Comparison of ENCODE assay signal across 20 cellular contexts in the genomic region with DNA sequence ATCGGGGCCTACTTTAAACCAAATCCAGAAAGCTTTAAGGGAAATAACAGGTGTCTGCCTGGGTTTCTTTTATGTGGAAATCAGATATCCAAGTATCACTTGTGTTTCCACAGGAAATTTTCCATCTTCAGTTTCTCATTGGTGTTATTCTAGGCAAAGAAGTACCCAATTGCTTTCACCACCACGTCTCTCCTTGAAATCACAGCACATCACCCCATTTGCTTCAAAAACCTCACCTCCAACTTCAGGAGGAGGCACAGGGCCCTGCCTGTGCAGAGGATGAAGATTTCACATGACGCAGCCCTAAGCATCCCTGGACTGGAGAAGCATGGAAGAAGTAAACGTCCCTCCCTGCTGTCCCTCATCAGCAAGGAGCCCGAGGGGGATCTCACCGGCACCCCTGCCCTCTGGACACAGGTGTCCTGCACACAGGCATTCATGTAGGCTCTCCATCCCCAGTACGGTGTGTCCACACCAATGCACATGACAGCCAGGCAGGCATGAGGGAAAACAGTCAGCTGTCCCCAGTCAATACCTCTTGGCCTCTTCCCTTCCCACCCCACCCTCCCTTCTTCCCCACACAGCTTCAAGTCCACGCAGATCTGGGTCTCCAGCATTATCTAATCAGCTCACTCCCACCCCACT.
DNase-seq lines count a peak whose midpoint lies in the region; TF ChIP-seq lines count a peak whose summit lies in the region.
"Had no signal": no experiment of that assay in that cellular context is flagged by ENCODE, and none has a peak within 500 bp of the region (broad histone marks: within the 10 kb centered on the region; RNA-seq: fewer than 3 reads in every experiment).

No MANE protein-coding gene starts in this region.

- no peak overlapping the region for H4K91ac ChIP-seq in neuronal stem cell (ENCODE audit: low read depth, low read length, poor library complexity)

- H2BK15ac ChIP-seq in neuronal stem cell (ENCODE audit: low read length) = no peak overlapping the region

- no peaks in the 10 kb centered on the region for H3K9me3 ChIP-seq in HUES64 (ENCODE audit: insufficient read depth, low read depth, low read length)
- no peaks in the 10 kb centered on the region for H3K9me3 ChIP-seq in endocrine pancreas (ENCODE audit: control insufficient read depth, low read length)
- H3K9me3 ChIP-seq in neuronal stem cell (replicated peaks in 1 of 2; ENCODE audit: control insufficient read depth in 2 of 2, insufficient read depth in 1 of 2, low read depth in 1 of 2, low read length in 2 of 2) = no peaks in the 10 kb centered on the region
- H3K9me3 ChIP-seq: heart left ventricle, lower lobe of right lung, mucosa of descending colon had no signal

- 67% methylated on average over 8 of the region's 8 CpGs for WGBS in HUES64
- WGBS in neuronal stem cell (ENCODE audit: extremely low coverage in 2 of 2, insufficient read length in 2 of 2, insufficient replicate concordance in 1 of 2), 2 donors = no CpG with 5 or more reads among the region's 8 CpGs

- H3K9me3 Mint-ChIP-seq in immature natural killer cell = peaks cover 0 to 1% (median 0%) of the 10 kb centered on the region in 6 donors
- H3K9me3 Mint-ChIP-seq: activated T-helper 2 cell treated with anti-CD3 and anti-CD28 coated beads, Interferon-gamma antibody, Interleukin-2, Interleukin-4, amounts not matched to agents 10 μg/mL and 5 μg/mL and 100 μg/mL, durations not matched to agents 14 hours and 24 hours and 36 hours had no signal

- no peak for DNase-seq in AG04449 (ENCODE audit: low read depth, low spot score)
- no peak for DNase-seq in neuronal stem cell (ENCODE audit: low spot score)
- DNase-seq in immature natural killer cell = no peak
- no peak for DNase-seq in D341Med (ENCODE audit: low spot score)
- DNase-seq in DMS153 treated with DMSO at 0.1 percent for 48 hours (lab: John Stamatoyannopoulos, UW; ENCODE audit: unreplicated experiment) = no peak
- DNase-seq in NCI-H1092 treated with DMSO at 0.1 percent for 48 hours (lab: John Stamatoyannopoulos, UW) = no peak
- DNase-seq: ACHN; activated CD8-positive, alpha-beta memory T cell treated with anti-CD3 and anti-CD28 coated beads, Interleukin-2, amount 50 U/mL, for 4 hours; heart left ventricle; Kasumi-1; lower lobe of right lung; mucosa of descending colon; NCI-H187 treated with DMSO at 0.1 percent for 48 hours; NCI-H526 treated with DMSO at 0.1 percent for 48 hours; right cardiac atrium; T-helper 2 cell had no signal

- no peak overlapping the region for H3K23ac ChIP-seq in neuronal stem cell (ENCODE audit: low read depth, low read length, poor library complexity)

- no peak overlapping the region for H2BK5ac ChIP-seq in neuronal stem cell (ENCODE audit: low read length)

- H3K4me1 ChIP-seq in HUES64 (ENCODE audit: insufficient read depth, low read length) (peaks cover 14% of the 10 kb centered on the region), endocrine pancreas (ENCODE audit: control insufficient read depth, insufficient read depth, low read length) (peaks cover 2% of the 10 kb centered on the region), neuronal stem cell (ENCODE audit: control insufficient read depth in 2 of 2, insufficient read depth in 1 of 2, low read depth in 1 of 2, low read length in 2 of 2) (peaks cover 5 to 8% of the 10 kb centered on the region in 2 donors)
- H3K4me1 ChIP-seq: lower lobe of right lung had no signal

- no peaks in the 10 kb centered on the region for H3K36me3 Mint-ChIP-seq in immature natural killer cell

- no peak overlapping the region for H3K27ac ChIP-seq in HUES64 (ENCODE audit: low read depth, low read length)
- no peak overlapping the region for H3K27ac ChIP-seq in neuronal stem cell (replicated peaks; ENCODE audit: low read length)
- H3K27ac ChIP-seq: lower lobe of right lung, VCaP had no signal

- H3K36me3 ChIP-seq in HUES64 (ENCODE audit: insufficient read depth, low read length) (no peaks in the 10 kb centered on the region), endocrine pancreas (ENCODE audit: control insufficient read depth, insufficient read depth, low read length) (no peaks in the 10 kb centered on the region), neuronal stem cell (replicated peaks in 1 of 2; ENCODE audit: control insufficient read depth in 2 of 2, insufficient read depth in 2 of 2, low read length in 2 of 2) (no peaks in the 10 kb centered on the region)
- H3K36me3 ChIP-seq: heart left ventricle, lower lobe of right lung had no signal

- H3K4me2 ChIP-seq in neuronal stem cell (ENCODE audit: insufficient read depth, low read length, poor library complexity, severe bottlenecking) = no peak overlapping the region

- no peak overlapping the region for H3K4me3 Mint-ChIP-seq in immature natural killer cell

- H3K79me1 ChIP-seq in neuronal stem cell (ENCODE audit: low read depth, low read length) = no peaks in the 10 kb centered on the region

- no peak overlapping the region for H3K27ac Mint-ChIP-seq in immature natural killer cell
- H3K27ac Mint-ChIP-seq: activated T-helper 2 cell treated with anti-CD3 and anti-CD28 coated beads, Interferon-gamma antibody, Interleukin-2, Interleukin-4, amounts not matched to agents 10 μg/mL and 5 μg/mL and 100 μg/mL, durations not matched to agents 14 hours and 24 hours and 36 hours had no signal

- H3K4ac ChIP-seq in neuronal stem cell (ENCODE audit: low read length) = no peak overlapping the region

- H3K27me3 ChIP-seq in HUES64 (ENCODE audit: insufficient read depth, low read length) (peaks cover 83% of the 10 kb centered on the region), endocrine pancreas (ENCODE audit: control insufficient read depth, insufficient read depth, low read length) (no peaks in the 10 kb centered on the region), neuronal stem cell (ENCODE audit: control insufficient read depth in 3 of 3, insufficient read depth in 3 of 3, low read depth in 1 of 3, low read length in 3 of 3) (peaks cover 18 to 72% (median 53%) of the 10 kb centered on the region in 3 experiments)

- H2AK5ac ChIP-seq in neuronal stem cell (ENCODE audit: low read depth, low read length) = peak overlapping the region; percentile 47

- no peak overlapping the region for H2BK12ac ChIP-seq in neuronal stem cell (ENCODE audit: low read length)

- no peak overlapping the region for H3K9ac ChIP-seq in HUES64 (ENCODE audit: low read depth, low read length)
- peak overlapping the region; percentile 14 for H3K9ac ChIP-seq in endocrine pancreas (ENCODE audit: control insufficient read depth, insufficient read depth, low read length)
- H3K9ac ChIP-seq in neuronal stem cell (ENCODE audit: low read depth, low read length, poor library complexity) = no peak overlapping the region

- H3K4me3 ChIP-seq in AG04449 (ENCODE audit: low read depth, low read length) (peak overlapping the region; percentile 66), HUES64 (ENCODE audit: low read length) (peak overlapping the region; percentile 54; the same call in 1 of the 2 replicates), endocrine pancreas (ENCODE audit: control insufficient read depth, insufficient read depth, low read length) (peak overlapping the region; percentile 79), neuronal stem cell (ENCODE audit: low read length in 2 of 2) (no peak overlapping the region)
- H3K4me3 ChIP-seq: lower lobe of right lung, mucosa of descending colon had no signal

- TF ChIP-seq CTCF in AG04449 (IDR thresholded peaks at IDR 0.05; ENCODE audit: insufficient read depth, low read length, missing control alignments) = no peak

- H2BK120ac ChIP-seq in neuronal stem cell (ENCODE audit: low read depth, low read length) = no peak overlapping the region

- peaks cover 0 to 8% of the 10 kb centered on the region in 2 donors for H3K4me1 Mint-ChIP-seq in immature natural killer cell

- no peak overlapping the region for H3K18ac ChIP-seq in neuronal stem cell (ENCODE audit: low read length)

- peaks cover 8 to 16% (median 11%) of the 10 kb centered on the region in 3 donors for H3K27me3 Mint-ChIP-seq in immature natural killer cell (ENCODE audit: low read depth in 3 of 3)

- no peak overlapping the region for H4K8ac ChIP-seq in neuronal stem cell (ENCODE audit: low read depth, low read length)

- H3K14ac ChIP-seq in neuronal stem cell (ENCODE audit: low read length) = no peak overlapping the region

- H2AFZ ChIP-seq in neuronal stem cell (ENCODE audit: low read length) = no peak overlapping the region

- POLR2A ChIA-PET in AG04449 (lab: Yijun Ruan, JAX) = no interaction called here

- CTCF ChIA-PET in AG04449 (lab: Yijun Ruan, JAX) = interaction anchor here (1.2 to 1.4 kb wide), 2 partner anchors 48 to 113 kb away, joined by 3 read pairs; no protein-coding TSS in a partner anchor

Comparison
In these comparisons a context has a peak if more than half of its experiments do, and no peak if none do; other contexts are left out.
1. H3K4me3 ChIP-seq: peak in AG04449 (single experiment), HUES64 (single experiment) and endocrine pancreas (single experiment); none in neuronal stem cell (0 of 2).